ENCODE assay signal across 1 cellular context in genomic region chr18:25278415-25278814, GRCh38.
TF ChIP-seq lines count a peak whose summit lies in the region.

No MANE protein-coding gene starts in this region.

TF ChIP-seq in HEK293, 187 proteins besides CTCF, POLR2A, EP300 and RAD21 (continued from another document):
- peak; percentile 84 for TF ChIP-seq PRDM6 (tag by site-specific recombination; IDR thresholded peaks at IDR 0.05)
- no peak for TF ChIP-seq ZNF354C (tag by site-specific recombination; IDR thresholded peaks at IDR 0.05; ENCODE audit: borderline replicate concordance, low read depth)
- no peak for TF ChIP-seq ZNF843 (tag by site-specific recombination; IDR thresholded peaks at IDR 0.05)
- TF ChIP-seq PATZ1 (tag by site-specific recombination; IDR thresholded peaks at IDR 0.05) = no peak
- no peak for TF ChIP-seq ZNF202 (tag by site-specific recombination; IDR thresholded peaks at IDR 0.05; ENCODE audit: borderline replicate concordance)
- TF ChIP-seq ZFHX2 (tag by site-specific recombination; conservative IDR thresholded peaks at IDR 0.05) = no peak
- TF ChIP-seq YY1 (tag by site-specific recombination; IDR thresholded peaks at IDR 0.05) = no peak
- TF ChIP-seq ZNF292 (tag by site-specific recombination; IDR thresholded peaks at IDR 0.05; ENCODE audit: borderline replicate concordance, low read depth) = no peak
- TF ChIP-seq BCL11A (tag by site-specific recombination; IDR thresholded peaks at IDR 0.05; ENCODE audit: low read depth) = no peak
- TF ChIP-seq SP3 (tag by site-specific recombination; IDR thresholded peaks at IDR 0.05) = no peak
- TF ChIP-seq ZNF362 (tag by site-specific recombination; IDR thresholded peaks at IDR 0.05) = no peak
- peak; percentile 57; the same call in 1 of the 2 replicates for TF ChIP-seq ZXDB (tag by site-specific recombination; IDR thresholded peaks at IDR 0.05)
- no peak for TF ChIP-seq ZNF670 (tag by site-specific recombination; IDR thresholded peaks at IDR 0.05; ENCODE audit: low read depth)
- no peak for TF ChIP-seq ZNF654 (tag by site-specific recombination; IDR thresholded peaks at IDR 0.05; ENCODE audit: low read depth)
- TF ChIP-seq ZNF558 (tag by site-specific recombination; IDR thresholded peaks at IDR 0.05) = peak; percentile 28; the same call in 1 of the 2 replicates
- TF ChIP-seq KLF1 (tag by site-specific recombination; IDR thresholded peaks at IDR 0.05) = no peak
- peak; percentile 76; the same call in 1 of the 2 replicates for TF ChIP-seq IKZF3 (tag by site-specific recombination; IDR thresholded peaks at IDR 0.05)
- TF ChIP-seq ZNF560 (tag by site-specific recombination; IDR thresholded peaks at IDR 0.05; ENCODE audit: borderline replicate concordance) = no peak
- no peak for TF ChIP-seq EGR2 (tag by site-specific recombination; IDR thresholded peaks at IDR 0.05; ENCODE audit: low read depth)
- no peak; the same call in 1 of the 2 replicates for TF ChIP-seq PRDM1 (tag by site-specific recombination; IDR thresholded peaks at IDR 0.05)
- TF ChIP-seq ZNF76 (tag by site-specific recombination; IDR thresholded peaks at IDR 0.05; ENCODE audit: borderline replicate concordance, low read depth) = no peak
- TF ChIP-seq ZBTB21 (tag by site-specific recombination; IDR thresholded peaks at IDR 0.05) = no peak
- peak; percentile 36; the same call in 1 of the 2 replicates for TF ChIP-seq ZBTB17 (tag by site-specific recombination; IDR thresholded peaks at IDR 0.05)
- TF ChIP-seq SP2 (tag by site-specific recombination; IDR thresholded peaks at IDR 0.05) = no peak
- TF ChIP-seq GFI1B (tag by site-specific recombination; IDR thresholded peaks at IDR 0.05) = no peak
- TF ChIP-seq ZNF266 (tag by site-specific recombination; IDR thresholded peaks at IDR 0.05; ENCODE audit: low read depth) = no peak
- no peak for TF ChIP-seq REPIN1 (tag by site-specific recombination; IDR thresholded peaks at IDR 0.05; ENCODE audit: low read depth)
- TF ChIP-seq ZNF544 (tag by site-specific recombination; IDR thresholded peaks at IDR 0.05) = no peak
- TF ChIP-seq REST (tag by site-specific recombination; IDR thresholded peaks at IDR 0.05) = no peak
- TF ChIP-seq PRDM4 (tag by site-specific recombination; IDR thresholded peaks at IDR 0.05) = peak; percentile 24; the same call in 1 of the 2 replicates
- TF ChIP-seq ZSCAN4 (tag by site-specific recombination; IDR thresholded peaks at IDR 0.05) = no peak
- no peak for TF ChIP-seq ZNF10 (tag by site-specific recombination; IDR thresholded peaks at IDR 0.05)
- no peak for TF ChIP-seq ZNF626 (tag by site-specific recombination; IDR thresholded peaks at IDR 0.05)
- no peak for TF ChIP-seq ZSCAN30 (tag by site-specific recombination; IDR thresholded peaks at IDR 0.05)
- TF ChIP-seq ZBTB48 (tag by site-specific recombination; IDR thresholded peaks at IDR 0.05) = no peak
- TF ChIP-seq HOXD13 (CRISPR knock-in tag; IDR thresholded peaks at IDR 0.05; ENCODE audit: borderline replicate concordance) = no peak
- no peak for TF ChIP-seq ZNF302 (tag by site-specific recombination; IDR thresholded peaks at IDR 0.05; ENCODE audit: low read depth)
- TF ChIP-seq ZNF23 (tag by site-specific recombination; IDR thresholded peaks at IDR 0.05; ENCODE audit: borderline replicate concordance) = no peak
